18 cellular contexts compared by ENCODE assay signal in genomic region chr1:220904861-220905260, GRCh38. TPM values are rescaled to one million over a fixed set of nuclear protein-coding genes. Genes with fewer than 3 reads are reported as not detected.
DNase-seq lines count a peak whose midpoint lies in the region; ATAC-seq and TF ChIP-seq lines count a peak whose summit lies in the region.
"Had no signal": no experiment of that assay in that cellular context is flagged by ENCODE, and none has a peak within 500 bp of the region (broad histone marks: within the 10 kb centered on the region; RNA-seq: fewer than 3 reads in every experiment).

No MANE protein-coding gene starts in this region.

- no peak overlapping the region for H3K27ac Mint-ChIP-seq in immature natural killer cell
- H3K27ac Mint-ChIP-seq: B cell; CD4-positive, alpha-beta T cell; CD8-positive, alpha-beta T cell had no signal

- H2BK120ac ChIP-seq in neuronal stem cell (ENCODE audit: low read depth, low read length) = no peak overlapping the region

- H3K4ac ChIP-seq in neuronal stem cell (ENCODE audit: low read length) = no peak overlapping the region

- H3K4me3 ChIP-seq in SJCRH30 = no peak overlapping the region
- no peak overlapping the region for H3K4me3 ChIP-seq in neuronal stem cell (ENCODE audit: low read length in 2 of 2)
- H3K4me3 ChIP-seq: A549; BLaER1 treated with 17β-estradiol and CSF1 and Interleukin-3, amounts not matched to agents 10 nM and 100 nM had no signal

- H2BK12ac ChIP-seq in neuronal stem cell (ENCODE audit: low read length) = no peak overlapping the region

- no peak overlapping the region for H2BK5ac ChIP-seq in neuronal stem cell (ENCODE audit: low read length)

- H3K4me3 Mint-ChIP-seq in immature natural killer cell = no peak overlapping the region
- H3K4me3 Mint-ChIP-seq: B cell; CD4-positive, alpha-beta T cell; CD8-positive, alpha-beta T cell had no signal

- no peaks in the 10 kb centered on the region; the same call in 1 of the 2 replicates for H3K27me3 ChIP-seq in SJCRH30
- peaks cover 0 to 35% (median 0%) of the 10 kb centered on the region in 3 experiments for H3K27me3 ChIP-seq in neuronal stem cell (ENCODE audit: control insufficient read depth in 3 of 3, insufficient read depth in 3 of 3, low read depth in 1 of 3, low read length in 3 of 3)

- no peak overlapping the region for H2AK5ac ChIP-seq in neuronal stem cell (ENCODE audit: low read depth, low read length)

- no peak overlapping the region for H4K91ac ChIP-seq in neuronal stem cell (ENCODE audit: low read depth, low read length, poor library complexity)

- H3K36me3 ChIP-seq in SJCRH30 (no peaks in the 10 kb centered on the region), neuronal stem cell (replicated peaks in 1 of 2; ENCODE audit: control insufficient read depth in 2 of 2, insufficient read depth in 2 of 2, low read length in 2 of 2) (no peaks in the 10 kb centered on the region)
- H3K36me3 ChIP-seq: BLaER1 treated with 17β-estradiol and CSF1 and Interleukin-3, amounts not matched to agents 10 nM and 100 nM had no signal

- no peaks in the 10 kb centered on the region for H3K4me1 Mint-ChIP-seq in immature natural killer cell

- H2BK15ac ChIP-seq in neuronal stem cell (ENCODE audit: low read length) = no peak overlapping the region

- DNase-seq in NCI-H2171 treated with DMSO at 0.1 percent for 48 hours (lab: John Stamatoyannopoulos, UW) (peak; percentile 1), NCI-H2171 (lab: John Stamatoyannopoulos, UW) (no peak), SJCRH30 (peak in 1 of 2 experiments; percentile 54), neuronal stem cell (ENCODE audit: low spot score) (no peak), immature natural killer cell (no peak)
- DNase-seq: AML-193; Caco-2; Calu3; CD4-positive, alpha-beta T cell; CD8-positive, alpha-beta T cell; DMS79 treated with DMSO at 0.1 percent for 48 hours; GF-D8 had no signal

- no peaks in the 10 kb centered on the region for H3K79me1 ChIP-seq in neuronal stem cell (ENCODE audit: low read depth, low read length)

- no peak overlapping the region for H4K8ac ChIP-seq in neuronal stem cell (ENCODE audit: low read depth, low read length)

- WGBS in neuronal stem cell (ENCODE audit: extremely low coverage in 2 of 2, insufficient read length in 2 of 2, insufficient replicate concordance in 1 of 2), 2 donors = no CpG with 5 or more reads among the region's 3 CpGs

- TF ChIP-seq CTCF in C4-2B (conservative IDR thresholded peaks at IDR 0.05) = no peak

- no peak overlapping the region for H3K9ac ChIP-seq in neuronal stem cell (ENCODE audit: low read depth, low read length, poor library complexity)
- H3K9ac ChIP-seq: BLaER1 treated with 17β-estradiol and CSF1 and Interleukin-3, amounts not matched to agents 10 nM and 100 nM had no signal

- H3K27me3 Mint-ChIP-seq in immature natural killer cell (ENCODE audit: low read depth in 3 of 3) = peaks cover 0 to 2% (median 0%) of the 10 kb centered on the region in 3 donors

- ATAC-seq in HG03460 (IDR thresholded peaks at IDR 0.05; ENCODE audit: unreplicated experiment) = no peak
- ATAC-seq: A549; CD8-positive, alpha-beta T cell had no signal

- no peaks in the 10 kb centered on the region for H3K36me3 Mint-ChIP-seq in immature natural killer cell
- H3K36me3 Mint-ChIP-seq: CD8-positive, alpha-beta T cell had no signal

- peaks cover 3% of the 10 kb centered on the region; the same call in 1 of the 2 replicates for H3K9me3 ChIP-seq in SJCRH30 (replicated peaks)
- H3K9me3 ChIP-seq in neuronal stem cell (replicated peaks in 1 of 2; ENCODE audit: control insufficient read depth in 2 of 2, insufficient read depth in 1 of 2, low read depth in 1 of 2, low read length in 2 of 2) = no peaks in the 10 kb centered on the region
- H3K9me3 ChIP-seq: A549; BLaER1 treated with 17β-estradiol and CSF1 and Interleukin-3, amounts not matched to agents 10 nM and 100 nM; Caco-2 had no signal

- no peak overlapping the region for H3K14ac ChIP-seq in neuronal stem cell (ENCODE audit: low read length)

- H2AFZ ChIP-seq in neuronal stem cell (ENCODE audit: low read length) = no peak overlapping the region

- no peak overlapping the region for H3K4me2 ChIP-seq in neuronal stem cell (ENCODE audit: insufficient read depth, low read length, poor library complexity, severe bottlenecking)
- H3K4me2 ChIP-seq: A549; BLaER1 treated with 17β-estradiol and CSF1 and Interleukin-3, amounts not matched to agents 10 nM and 100 nM had no signal

- H3K4me1 ChIP-seq in SJCRH30 (peaks cover 41% of the 10 kb centered on the region), neuronal stem cell (ENCODE audit: control insufficient read depth in 2 of 2, insufficient read depth in 1 of 2, low read depth in 1 of 2, low read length in 2 of 2) (peaks cover 0 to 1% of the 10 kb centered on the region in 2 donors)
- H3K4me1 ChIP-seq: Caco-2 had no signal

- H3K27ac ChIP-seq in C4-2B (0 out of 2 replicates have a peak overlapping the region, but pooled peaks have one; percentile 13), SJCRH30 (peak overlapping the region; percentile 89), neuronal stem cell (replicated peaks; ENCODE audit: low read length) (no peak overlapping the region)
- H3K27ac ChIP-seq: 22Rv1; BLaER1 treated with 17β-estradiol and CSF1 and Interleukin-3, amounts not matched to agents 10 nM and 100 nM had no signal

- H3K18ac ChIP-seq in neuronal stem cell (ENCODE audit: low read length) = peak overlapping the region; percentile 42

- H3K9me3 Mint-ChIP-seq in immature natural killer cell = no peaks in the 10 kb centered on the region
- H3K9me3 Mint-ChIP-seq: CD4-positive, alpha-beta T cell; CD8-positive, alpha-beta T cell had no signal

- H3K23ac ChIP-seq in neuronal stem cell (ENCODE audit: low read depth, low read length, poor library complexity) = no peak overlapping the region

RNA-seq across cellular contexts. Expression of gene HLX, which starts 25.6 kb away (rescaled TPM):
- total RNA-seq in SJCRH30 (2014; rRNA removed; shearing (Covaris generic)) = 15.4 and 17.0 TPM in 2 replicates
- 0.06 TPM for polyA plus RNA-seq in neuronal stem cell (2013, experiment 1 of 2)
- polyA plus RNA-seq in neuronal stem cell (2013, experiment 2 of 2) = 0.06 TPM
- under 1 TPM in 1 of 3 donors, not detected in 2; 0.09 TPM for polyA plus RNA-seq in immature natural killer cell
- total RNA-seq: Caco-2; CD8-positive, alpha-beta T cell had no signal
